In genomic region chr2:158845869-158846268, GRCh38 we compare ENCODE assay signal across 16 cellular contexts. TPM values are rescaled to one million over a fixed set of nuclear protein-coding genes. Genes with fewer than 3 reads are reported as not detected.
DNase-seq lines count a peak whose midpoint lies in the region; FAIRE-seq and TF ChIP-seq lines count a peak whose summit lies in the region.
"Had no signal": no experiment of that assay in that cellular context is flagged by ENCODE, and none has a peak within 500 bp of the region (broad histone marks: within the 10 kb centered on the region; RNA-seq: fewer than 3 reads in every experiment).

No MANE protein-coding gene starts in this region.

- intact Hi-C loops in uterus (cut with DNase I; ENCODE audit: low total_unique reads), result no loop called here

- H3K4me3 ChIP-seq in HAP-1, result no peak overlapping the region
- H3K4me3 ChIP-seq in small intestine (ENCODE audit: low read depth in 1 of 2, low read length in 2 of 2), result no peak overlapping the region
- no peak overlapping the region for H3K4me3 ChIP-seq in uterus
- H3K4me3 ChIP-seq: PC-9, suprapubic skin had no signal

- H3K9me3 ChIP-seq in HAP-1 (no peaks in the 10 kb centered on the region), small intestine (ENCODE audit: control insufficient read depth, low read depth) (no peaks in the 10 kb centered on the region), uterus (no peaks in the 10 kb centered on the region)
- H3K9me3 ChIP-seq: suprapubic skin had no signal

- peak overlapping the region; percentile 75 for H3K27ac Mint-ChIP-seq in chondrocyte (ENCODE audit: unreplicated experiment)
- H3K27ac Mint-ChIP-seq: activated CD4-positive, alpha-beta memory T cell treated with anti-CD3 and anti-CD28 coated beads for 36 hours; CD8-positive, alpha-beta memory T cell had no signal

- no peaks in the 10 kb centered on the region for H3K36me3 Mint-ChIP-seq in chondrocyte (ENCODE audit: low read depth)
- H3K36me3 Mint-ChIP-seq: activated CD4-positive, alpha-beta memory T cell treated with anti-CD3 and anti-CD28 coated beads for 36 hours; CD8-positive, alpha-beta memory T cell had no signal

- H3K4me3 Mint-ChIP-seq in chondrocyte (ENCODE audit: unreplicated experiment), result no peak overlapping the region
- H3K4me3 Mint-ChIP-seq: activated CD4-positive, alpha-beta memory T cell treated with anti-CD3 and anti-CD28 coated beads for 36 hours; CD8-positive, alpha-beta memory T cell had no signal

- 34 to 49% (median 43%) methylated on average over 3 of the region's 3 CpGs for WGBS in small intestine, 3 donors

- H3K9me3 Mint-ChIP-seq in chondrocyte (ENCODE audit: low read depth), result no peaks in the 10 kb centered on the region
- H3K9me3 Mint-ChIP-seq: activated CD4-positive, alpha-beta memory T cell treated with anti-CD3 and anti-CD28 coated beads for 36 hours had no signal

- H3K27ac ChIP-seq in small intestine (ENCODE audit: low read depth in 1 of 2, low read length in 1 of 2), result no peak overlapping the region
- no peak overlapping the region for H3K27ac ChIP-seq in uterus
- H3K27ac ChIP-seq: PC-9, suprapubic skin had no signal

- H3K27me3 ChIP-seq in HAP-1 (ENCODE audit: low read depth), result no peaks in the 10 kb centered on the region
- H3K27me3 ChIP-seq in small intestine (ENCODE audit: control insufficient read depth in 2 of 2, insufficient read depth in 2 of 2, low read length in 2 of 2), result no peaks in the 10 kb centered on the region
- H3K27me3 ChIP-seq in uterus, result no peaks in the 10 kb centered on the region
- H3K27me3 ChIP-seq: suprapubic skin had no signal

- H3K4me1 Mint-ChIP-seq in chondrocyte (ENCODE audit: low read depth), result peaks cover 54% of the 10 kb centered on the region
- H3K4me1 Mint-ChIP-seq: CD8-positive, alpha-beta memory T cell had no signal

- H3K4me1 ChIP-seq in HAP-1 (peaks cover 20% of the 10 kb centered on the region), small intestine (ENCODE audit: control insufficient read depth in 2 of 2, insufficient read depth in 1 of 2, low read depth in 1 of 2, low read length in 1 of 2) (no peaks in the 10 kb centered on the region), uterus (no peaks in the 10 kb centered on the region)

- DNase-seq in HAP-1 (ENCODE audit: low spot score in 2 of 2) (peak; percentile 78 to 88), NCI-H2196 (lab: John Stamatoyannopoulos, UW; ENCODE audit: unreplicated experiment) (peak; percentile 59), chondrocyte (ENCODE audit: low spot score) (no peak), retina (peak; percentile 21), small intestine (no peak), uterus (no peak), NCI-H524 treated with DMSO at 0.1 percent for 48 hours (lab: John Stamatoyannopoulos, UW) (no peak)
- no peak for DNase-seq in activated CD4-positive, alpha-beta T cell treated with anti-CD3 and anti-CD28 coated beads, Interleukin-2, amount 50 U/mL, for 4 hours
- DNase-seq: activated CD4-positive, alpha-beta memory T cell treated with anti-CD3 and anti-CD28 coated beads for 36 hours; activated effector memory CD4-positive, alpha-beta T cell treated with anti-CD3 and anti-CD28 coated beads, Interleukin-2, amount 50 U/mL, for 16 hours; CD8-positive, alpha-beta memory T cell; PC-9 had no signal

- no peak for TF ChIP-seq POLR2A in uterus (IDR thresholded peaks at IDR 0.05)

- H3K27me3 Mint-ChIP-seq in chondrocyte (ENCODE audit: low read depth), result no peaks in the 10 kb centered on the region

- TF ChIP-seq CTCF in chondrocyte (IDR thresholded peaks at IDR 0.05) (no peak), uterus (IDR thresholded peaks at IDR 0.05) (no peak)

- no peak for FAIRE-seq in small intestine (lab: Jason Lieb, UNC)

- in situ Hi-C loops in HAP-1 (cut with MboI; ENCODE audit: low sequenced_read_pairs), result no loop called here

- H3K36me3 ChIP-seq in HAP-1 (replicated peaks), result no peaks in the 10 kb centered on the region
- H3K36me3 ChIP-seq in small intestine (ENCODE audit: control insufficient read depth in 2 of 2, insufficient read depth in 2 of 2, low read length in 2 of 2), result no peaks in the 10 kb centered on the region
- no peaks in the 10 kb centered on the region for H3K36me3 ChIP-seq in uterus
- H3K36me3 ChIP-seq: suprapubic skin had no signal

RNA-seq across cellular contexts. Expression of gene DAPL1, which starts 50.8 kb away (rescaled TPM):
- total RNA-seq in chondrocyte, result 0.57 to 1.4 TPM in 2 of 3 replicates, not detected in the other
- polyA plus RNA-seq in small intestine, result 1 to 10 TPM; 2.0 to 2.7 (median 2.2) TPM
- total RNA-seq in uterus, result not detected
- total RNA-seq: activated CD4-positive, alpha-beta memory T cell treated with anti-CD3 and anti-CD28 coated beads for 36 hours; CD8-positive, alpha-beta memory T cell; fibroblast of lung; mucosa of gallbladder; PC-9; T-helper 2 cell treated with Interferon-gamma antibody and Interleukin-4, amounts not matched to agents 100 ng/mL and 5 ng/mL, for 36 hours had no signal
- polyA plus RNA-seq: CD8-positive, alpha-beta memory T cell; fibroblast of lung had no signal

Comparison
In these comparisons a context has a peak if more than half of its experiments do, and no peak if none do; other contexts are left out.
1. DNase-seq: peak in HAP-1 (2 of 2), NCI-H2196 (single experiment) and retina (single experiment); none in chondrocyte (single experiment), activated CD4-positive, alpha-beta T cell treated with anti-CD3 and anti-CD28 coated beads, Interleukin-2, amount 50 U/mL, for 4 hours (0 of 2), small intestine (single experiment), uterus (0 of 2) and NCI-H524 treated with DMSO at 0.1 percent for 48 hours (single experiment).